Comparison of ENCODE assay signal across 8 cellular contexts in the genomic region with DNA sequence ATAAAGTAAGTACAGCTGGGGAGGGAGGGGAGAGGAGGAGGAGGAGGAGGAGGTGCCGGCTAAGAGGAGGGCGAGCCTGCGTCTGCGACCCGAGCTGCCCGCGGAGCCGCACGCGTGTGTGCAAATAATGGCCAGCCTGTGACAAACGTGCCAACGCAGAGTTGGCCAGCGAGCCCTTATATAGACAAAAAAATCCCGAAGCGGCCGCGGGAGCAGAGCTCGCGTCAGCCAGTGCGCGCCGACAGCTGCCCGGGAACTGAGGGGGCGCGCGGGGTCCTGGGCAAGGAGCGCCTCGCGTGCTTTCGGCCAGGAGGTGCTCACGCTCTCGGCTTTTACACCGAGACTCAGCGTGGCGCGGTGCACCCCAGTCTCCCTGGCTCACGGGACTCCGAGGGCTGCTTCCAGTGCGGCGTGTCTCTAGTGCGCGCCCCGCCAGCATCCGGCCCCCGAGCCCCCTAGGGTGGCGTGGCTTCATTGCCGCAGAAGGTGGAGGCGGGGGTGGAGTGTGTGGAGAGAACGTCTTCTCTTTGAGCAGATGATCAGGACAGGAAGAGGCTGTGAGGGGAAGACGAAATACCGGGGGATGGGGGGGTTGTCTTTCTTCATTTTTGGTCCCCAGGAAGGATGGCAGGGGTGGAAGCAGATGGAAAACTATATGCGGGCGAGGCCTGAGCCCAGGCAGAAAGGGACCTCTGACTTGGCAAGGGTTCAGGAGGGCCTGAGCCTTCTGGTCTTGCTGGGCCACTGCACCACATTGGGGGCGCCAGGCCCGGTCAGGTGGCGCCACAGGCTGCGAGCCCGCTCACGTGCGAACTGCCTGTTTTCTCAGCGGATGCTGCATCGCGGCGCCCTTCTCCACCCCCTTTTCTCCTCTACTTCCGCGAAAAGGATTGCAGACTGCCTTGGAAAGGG. TPM values are rescaled to one million over a fixed set of nuclear protein-coding genes. Genes with fewer than 3 reads are reported as not detected.
A peak's percentile ranks its signal among the peaks of the same experiment; 100 is the strongest.
DNase-seq lines count a peak whose midpoint lies in the region; ATAC-seq and TF ChIP-seq lines count a peak whose summit lies in the region.

No MANE protein-coding gene starts in this region.

- DNase-seq in AG20443 (ENCODE audit: low spot score) (peak; percentile 56), NCI-H526 treated with DMSO at 0.1 percent for 48 hours (lab: John Stamatoyannopoulos, UW) (peak; percentile 79), mesenchymal stem cell (peak; percentile 83)
- peak; percentile 91 for DNase-seq in activated CD8-positive, alpha-beta T cell treated with anti-CD3 and anti-CD28 coated beads, Interleukin-2, amount 10 ng/mL, durations not matched to agents 7 days and 5 days
- peak; percentile 61 to 77 (median 65) for DNase-seq in effector memory CD4-positive, alpha-beta T cell
- DNase-seq in stimulated activated CD8-positive, alpha-beta memory T cell treated with anti-CD3 and anti-CD28 coated beads, Interleukin-12 subunit alpha, Interleukin-12 subunit beta, amount 100 ng/mL, for 24 hours (ENCODE audit: extremely low read depth) = peak; percentile 71

- TF ChIP-seq POLR2A in GM19193 (IDR thresholded peaks at IDR 0.05; ENCODE audit: extremely low read depth, insufficient read depth, insufficient read length) = peak; percentile 53

- peak overlapping the region; percentile 24 to 79 for H3K4ac ChIP-seq in mesenchymal stem cell (ENCODE audit: low read depth in 1 of 2, low read length in 2 of 2)

- peak overlapping the region; percentile 97 for H2AFZ ChIP-seq in mesenchymal stem cell (ENCODE audit: low read depth, low read length)

- H3K4me1 ChIP-seq in effector memory CD4-positive, alpha-beta T cell (ENCODE audit: control insufficient read depth, insufficient read depth, low read length, poor library complexity, severe bottlenecking) = peaks cover 7% of the 10 kb centered on the region
- peaks cover 3% of the 10 kb centered on the region for H3K4me1 ChIP-seq in mesenchymal stem cell (ENCODE audit: control insufficient read depth, insufficient read depth, low read depth, low read length)

- no peaks in the 10 kb centered on the region for H3K36me3 ChIP-seq in effector memory CD4-positive, alpha-beta T cell (ENCODE audit: control insufficient read depth, insufficient read depth, low read length)
- peaks cover 0 to 8% of the 10 kb centered on the region in 2 experiments for H3K36me3 ChIP-seq in mesenchymal stem cell (ENCODE audit: control insufficient read depth in 1 of 2, insufficient read depth in 2 of 2, low read depth in 1 of 2, low read length in 2 of 2)

- peak overlapping the region in 1 of 2 experiments; percentile 67 for H3K23ac ChIP-seq in mesenchymal stem cell (ENCODE audit: low read length in 2 of 2)

- 2% methylated on average over 60 of the region's 66 CpGs for WGBS in mesenchymal stem cell

- peak overlapping the region; percentile 97 for H3K27ac Mint-ChIP-seq in activated CD8-positive, alpha-beta T cell treated with anti-CD3 and anti-CD28 coated beads, Interleukin-2, amount 10 ng/mL, durations not matched to agents 7 days and 5 days

- no peaks in the 10 kb centered on the region for H3K9me3 ChIP-seq in effector memory CD4-positive, alpha-beta T cell (ENCODE audit: control insufficient read depth, low read length)
- H3K9me3 ChIP-seq in mesenchymal stem cell (ENCODE audit: control insufficient read depth, low read length) = no peaks in the 10 kb centered on the region

- CTCF ChIA-PET in activated CD8-positive, alpha-beta T cell treated with anti-CD3 and anti-CD28 coated beads, Interleukin-2, amount 10 ng/mL, durations not matched to agents 7 days and 5 days (lab: Charles Lee) = interaction anchor here (0.8 to 1.9 kb wide), 2 partner anchors 12 to 54 kb away, joined by 3 to 5 read pairs; no protein-coding TSS in a partner anchor

- H3K36me3 Mint-ChIP-seq in activated CD8-positive, alpha-beta T cell treated with anti-CD3 and anti-CD28 coated beads, Interleukin-2, amount 10 ng/mL, durations not matched to agents 7 days and 5 days (ENCODE audit: low read depth) = peaks cover 33% of the 10 kb centered on the region

- peak overlapping the region; percentile 67 for H3K4me3 ChIP-seq in effector memory CD4-positive, alpha-beta T cell (ENCODE audit: insufficient read depth, low read depth, low read length, poor library complexity, severe bottlenecking)
- peak overlapping the region; percentile 75 to 87 for H3K4me3 ChIP-seq in mesenchymal stem cell (ENCODE audit: insufficient read depth in 1 of 2, low read depth in 1 of 2, low read length in 2 of 2)

- H2BK120ac ChIP-seq in mesenchymal stem cell (ENCODE audit: low read depth, low read length) = peak overlapping the region; percentile 52

- H3K79me1 ChIP-seq in mesenchymal stem cell (replicated peaks; ENCODE audit: low read length, poor library complexity, severe bottlenecking) = peaks cover 5% of the 10 kb centered on the region

- peak overlapping the region; percentile 88 for H2BK5ac ChIP-seq in mesenchymal stem cell (ENCODE audit: low read depth, low read length, poor library complexity, severe bottlenecking)

- H2BK12ac ChIP-seq in mesenchymal stem cell (ENCODE audit: low read length in 2 of 2) = peak overlapping the region; percentile 86 to 90

- H3K4me3 Mint-ChIP-seq in activated CD8-positive, alpha-beta T cell treated with anti-CD3 and anti-CD28 coated beads, Interleukin-2, amount 10 ng/mL, durations not matched to agents 7 days and 5 days = peak overlapping the region; percentile 87

- peak overlapping the region; percentile 83 for H3K27ac ChIP-seq in effector memory CD4-positive, alpha-beta T cell (ENCODE audit: insufficient read depth, low read length, poor library complexity, severe bottlenecking)
- H3K27ac ChIP-seq in mesenchymal stem cell (ENCODE audit: low read length, poor library complexity, severe bottlenecking) = peak overlapping the region; percentile 81

- no peaks in the 10 kb centered on the region for H3K27me3 Mint-ChIP-seq in activated CD8-positive, alpha-beta T cell treated with anti-CD3 and anti-CD28 coated beads, Interleukin-2, amount 10 ng/mL, durations not matched to agents 7 days and 5 days (ENCODE audit: low read depth)

- POLR2A ChIA-PET in activated CD8-positive, alpha-beta T cell treated with anti-CD3 and anti-CD28 coated beads, Interleukin-2, amount 10 ng/mL, durations not matched to agents 7 days and 5 days (lab: Charles Lee) = interaction anchor here (0.7 to 1.8 kb wide), 8 partner anchors 10 to 151 kb away, joined by 3 to 4 read pairs (median 3); no protein-coding TSS in a partner anchor

- peak overlapping the region; percentile 81 to 94 for H3K18ac ChIP-seq in mesenchymal stem cell (ENCODE audit: low read depth in 1 of 2, low read length in 2 of 2)

- H3K9ac ChIP-seq in mesenchymal stem cell (ENCODE audit: low read length) = peak overlapping the region; percentile 95

- peaks cover 39% of the 10 kb centered on the region for H3K4me1 Mint-ChIP-seq in activated CD8-positive, alpha-beta T cell treated with anti-CD3 and anti-CD28 coated beads, Interleukin-2, amount 10 ng/mL, durations not matched to agents 7 days and 5 days (ENCODE audit: low read depth)

- peak overlapping the region; percentile 82 for H2BK15ac ChIP-seq in mesenchymal stem cell (ENCODE audit: low read depth, poor library complexity, severe bottlenecking)

- peak; percentile 56 for ATAC-seq in HG03432 (IDR thresholded peaks at IDR 0.05; ENCODE audit: unreplicated experiment)
- peak; percentile 78 for ATAC-seq in activated CD8-positive, alpha-beta T cell treated with anti-CD3 and anti-CD28 coated beads, Interleukin-2, amount 10 ng/mL, durations not matched to agents 7 days and 5 days

- peak overlapping the region; percentile 94 for H4K91ac ChIP-seq in mesenchymal stem cell (ENCODE audit: low read length)

- peak overlapping the region; percentile 99 for H3K4me2 ChIP-seq in mesenchymal stem cell (ENCODE audit: low read length, poor library complexity, severe bottlenecking)

- H3K9me3 Mint-ChIP-seq in activated CD8-positive, alpha-beta T cell treated with anti-CD3 and anti-CD28 coated beads, Interleukin-2, amount 10 ng/mL, durations not matched to agents 7 days and 5 days (ENCODE audit: insufficient read depth) = no peaks in the 10 kb centered on the region

- H2AK5ac ChIP-seq in mesenchymal stem cell (ENCODE audit: low read length, severe bottlenecking) = no peak overlapping the region

- no peaks in the 10 kb centered on the region for H3K27me3 ChIP-seq in effector memory CD4-positive, alpha-beta T cell (replicated peaks; ENCODE audit: control insufficient read depth, insufficient read depth, low read length, poor library complexity, severe bottlenecking)
- H3K27me3 ChIP-seq in mesenchymal stem cell (ENCODE audit: control insufficient read depth in 1 of 2, insufficient read depth in 1 of 2, low read length in 2 of 2) = no peaks in the 10 kb centered on the region

- peak overlapping the region in 1 of 2 experiments; percentile 44 for H3K14ac ChIP-seq in mesenchymal stem cell (ENCODE audit: low read length in 2 of 2)

- peak overlapping the region; percentile 91 for H4K8ac ChIP-seq in mesenchymal stem cell (ENCODE audit: low read length)

RNA-seq across cellular contexts. Expression of a gene that starts 0.7 kb away (rescaled TPM):
- 10 to 100 TPM; 35.9 to 38.8 TPM for total RNA-seq in activated CD8-positive, alpha-beta T cell treated with anti-CD3 and anti-CD28 coated beads, Interleukin-2, amount 10 ng/mL, durations not matched to agents 7 days and 5 days
- polyA plus RNA-seq in mesenchymal stem cell (2013, experiment 1 of 2) = 3.7 TPM
- 4.1 TPM for polyA plus RNA-seq in mesenchymal stem cell (2013, experiment 2 of 2)

Comparison
In these comparisons a context has a peak if more than half of its experiments do, and no peak if none do; other contexts are left out.
1. Peak in every context shown above with its lines: DNase-seq, ATAC-seq, H3K4me3 ChIP-seq and H3K27ac ChIP-seq.